21 cellular contexts compared by ENCODE assay signal in genomic region chr7:88002617-88003016, GRCh38.
"Had no signal": no experiment of that assay in that cellular context is flagged by ENCODE, and none has a peak within 500 bp of the region (broad histone marks: within the 10 kb centered on the region; RNA-seq: fewer than 3 reads in every experiment).

No MANE protein-coding gene starts in this region.

- H3K4me1 ChIP-seq: pancreas, psoas muscle, right atrium auricular region, tibial artery had no signal

- H3K9me3 ChIP-seq: pancreas, psoas muscle, right atrium auricular region, tibial artery had no signal

- H3K27me3 ChIP-seq: hepatocyte, pancreas, right atrium auricular region, tibial artery had no signal

- H3K4me2 ChIP-seq: hepatocyte had no signal

- H3K4me3 ChIP-seq: hepatocyte, pancreas, psoas muscle, right atrium auricular region, tibial artery had no signal

- H2AFZ ChIP-seq: hepatocyte had no signal

- DNase-seq: activated CD4-positive, alpha-beta T cell treated with anti-CD3 and anti-CD28 coated beads, Interleukin-2, amount 50 U/mL, for 4 hours; activated CD8-positive, alpha-beta memory T cell treated with anti-CD3 and anti-CD28 coated beads for 24 hours; activated CD8-positive, alpha-beta memory T cell treated with anti-CD3 and anti-CD28 coated beads, Interleukin-2, amount 50 U/mL, for 4 hours; activated effector memory CD4-positive, alpha-beta T cell treated with Interleukin-2 at 50 U/mL for 16 hours; activated naive CD4-positive, alpha-beta T cell treated with anti-CD3 and anti-CD28 coated beads for 36 hours; activated T-cell treated with anti-CD3 and anti-CD28 coated beads, Interleukin-2, amount 50 U/mL, for 4 hours; anterior cingulate cortex; effector memory CD4-positive, alpha-beta T cell; foreskin melanocyte; immature natural killer cell; left ventricle myocardium superior; pancreas; psoas muscle; stimulated activated CD4-positive, alpha-beta T cell treated with anti-CD3 and anti-CD28 coated beads, Interleukin-4, amount 100 ng/mL, for 24 hours; stimulated activated naive CD4-positive, alpha-beta T cell treated with Interleukin-2 at 50 U/mL for 16 hours; T-cell; tibial artery; WERI-Rb-1 had no signal

- H3K79me2 ChIP-seq: hepatocyte had no signal

- H3K27ac ChIP-seq: hepatocyte, pancreas, psoas muscle, right atrium auricular region, tibial artery, WERI-Rb-1 had no signal

- ATAC-seq: activated T-cell treated with anti-CD3 and anti-CD28 coated beads, Interleukin-2, amount 50 U/mL, for 4 hours; pancreas; psoas muscle; T-cell had no signal

- H3K36me3 ChIP-seq: pancreas, right atrium auricular region, tibial artery, WERI-Rb-1 had no signal

- FAIRE-seq: pancreas, TTC549 had no signal
